In the genomic region with DNA sequence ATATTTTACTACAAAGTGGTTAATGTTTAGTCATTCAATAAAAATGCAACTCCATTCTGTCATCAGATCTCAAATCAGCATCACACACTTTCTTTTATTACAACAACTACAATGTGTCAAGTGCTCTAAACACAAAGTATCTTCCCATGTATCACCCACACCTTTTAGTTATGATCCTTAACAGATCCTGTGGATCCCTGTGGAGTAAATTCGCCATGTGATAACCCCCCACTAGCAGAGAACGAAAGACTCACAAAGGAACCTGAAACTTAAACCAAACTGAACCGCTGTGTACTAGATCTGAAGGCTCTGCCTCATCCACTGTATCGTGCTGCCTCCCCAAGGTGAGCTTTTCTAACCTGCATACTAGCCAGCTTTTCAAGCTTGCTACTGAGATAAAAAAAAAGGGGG, we compare ENCODE assay signal across 1 cellular context.
A peak's percentile ranks its signal among the peaks of the same experiment; 100 is the strongest.
TF ChIP-seq lines count a peak whose summit lies in the region.

No MANE protein-coding gene starts in this region.

TF ChIP-seq in K562, 482 proteins besides CTCF, POLR2A, EP300 and RAD21 (continued from another document and continues in another):
- TF ChIP-seq DEAF1 (CRISPR knock-in tag; IDR thresholded peaks at IDR 0.05) (0 out of 2 replicates have a peak, but pooled peaks have one; percentile 46), GTF2F1 (IDR thresholded peaks at IDR 0.05; ENCODE audit: low read depth, low read length) (no peak), ZKSCAN1 (IDR thresholded peaks at IDR 0.05; ENCODE audit: low read depth, low read length) (no peak), SP1 (CRISPR knock-in tag; IDR thresholded peaks at IDR 0.05) (peak; percentile 9; the same call in 1 of the 2 replicates), MTF1 (CRISPR knock-in tag; IDR thresholded peaks at IDR 0.05; ENCODE audit: borderline replicate concordance) (no peak), NCOA4 (IDR thresholded peaks at IDR 0.05; ENCODE audit: partially characterized antibody) (no peak), DDX20 (tag; IDR thresholded peaks at IDR 0.05; ENCODE audit: low read depth) (no peak), L3MBTL2 (IDR thresholded peaks at IDR 0.05) (no peak), PYGO2 (tag; IDR thresholded peaks at IDR 0.05) (no peak), MLX (CRISPR knock-in tag; conservative IDR thresholded peaks at IDR 0.05) (no peak), CBX2 (IDR thresholded peaks at IDR 0.05; ENCODE audit: insufficient read depth, low read length, poor library complexity, severe bottlenecking) (no peak), SMAD3 (CRISPR knock-in tag; conservative IDR thresholded peaks at IDR 0.05) (no peak), ZNF511 (CRISPR knock-in tag; IDR thresholded peaks at IDR 0.05) (no peak), ADNP (tag; IDR thresholded peaks at IDR 0.05) (no peak), TAF7 (tag; IDR thresholded peaks at IDR 0.05) (no peak), MYC (IDR thresholded peaks at IDR 0.05; ENCODE audit: low read depth, low read length) (peak; percentile 57; the same call in 1 of the 2 replicates), MYC (CRISPR knock-in tag; IDR thresholded peaks at IDR 0.05; ENCODE audit: borderline replicate concordance, low read depth) (no peak), ZBTB17 (CRISPR knock-in tag; IDR thresholded peaks at IDR 0.05) (no peak), NCOA6 (IDR thresholded peaks at IDR 0.05) (no peak), ZNF699 (CRISPR knock-in tag; IDR thresholded peaks at IDR 0.05; ENCODE audit: insufficient replicate concordance) (no peak), HCFC1 (IDR thresholded peaks at IDR 0.05; ENCODE audit: low read depth, low read length) (no peak), TEAD4 (IDR thresholded peaks at IDR 0.05; ENCODE audit: low read length) (0 out of 2 replicates have a peak, but pooled peaks have one; percentile 6), TEAD4 (CRISPR knock-in tag; IDR thresholded peaks at IDR 0.05; ENCODE audit: borderline replicate concordance) (no peak), DMBX1 (CRISPR knock-in tag; IDR thresholded peaks at IDR 0.05; ENCODE audit: borderline replicate concordance) (no peak), HNRNPH1 (optimal IDR thresholded peaks at IDR 0.05; ENCODE audit: low read depth, low read length) (no peak)
- TF ChIP-seq, protein P1, sequence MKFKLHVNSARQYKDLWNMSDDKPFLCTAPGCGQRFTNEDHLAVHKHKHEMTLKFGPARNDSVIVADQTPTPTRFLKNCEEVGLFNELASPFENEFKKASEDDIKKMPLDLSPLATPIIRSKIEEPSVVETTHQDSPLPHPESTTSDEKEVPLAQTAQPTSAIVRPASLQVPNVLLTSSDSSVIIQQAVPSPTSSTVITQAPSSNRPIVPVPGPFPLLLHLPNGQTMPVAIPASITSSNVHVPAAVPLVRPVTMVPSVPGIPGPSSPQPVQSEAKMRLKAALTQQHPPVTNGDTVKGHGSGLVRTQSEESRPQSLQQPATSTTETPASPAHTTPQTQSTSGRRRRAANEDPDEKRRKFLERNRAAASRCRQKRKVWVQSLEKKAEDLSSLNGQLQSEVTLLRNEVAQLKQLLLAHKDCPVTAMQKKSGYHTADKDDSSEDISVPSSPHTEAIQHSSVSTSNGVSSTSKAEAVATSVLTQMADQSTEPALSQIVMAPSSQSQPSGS (CRISPR knock-in tag; IDR thresholded peaks at IDR 0.05) = no peak
- TF ChIP-seq, protein P2, sequence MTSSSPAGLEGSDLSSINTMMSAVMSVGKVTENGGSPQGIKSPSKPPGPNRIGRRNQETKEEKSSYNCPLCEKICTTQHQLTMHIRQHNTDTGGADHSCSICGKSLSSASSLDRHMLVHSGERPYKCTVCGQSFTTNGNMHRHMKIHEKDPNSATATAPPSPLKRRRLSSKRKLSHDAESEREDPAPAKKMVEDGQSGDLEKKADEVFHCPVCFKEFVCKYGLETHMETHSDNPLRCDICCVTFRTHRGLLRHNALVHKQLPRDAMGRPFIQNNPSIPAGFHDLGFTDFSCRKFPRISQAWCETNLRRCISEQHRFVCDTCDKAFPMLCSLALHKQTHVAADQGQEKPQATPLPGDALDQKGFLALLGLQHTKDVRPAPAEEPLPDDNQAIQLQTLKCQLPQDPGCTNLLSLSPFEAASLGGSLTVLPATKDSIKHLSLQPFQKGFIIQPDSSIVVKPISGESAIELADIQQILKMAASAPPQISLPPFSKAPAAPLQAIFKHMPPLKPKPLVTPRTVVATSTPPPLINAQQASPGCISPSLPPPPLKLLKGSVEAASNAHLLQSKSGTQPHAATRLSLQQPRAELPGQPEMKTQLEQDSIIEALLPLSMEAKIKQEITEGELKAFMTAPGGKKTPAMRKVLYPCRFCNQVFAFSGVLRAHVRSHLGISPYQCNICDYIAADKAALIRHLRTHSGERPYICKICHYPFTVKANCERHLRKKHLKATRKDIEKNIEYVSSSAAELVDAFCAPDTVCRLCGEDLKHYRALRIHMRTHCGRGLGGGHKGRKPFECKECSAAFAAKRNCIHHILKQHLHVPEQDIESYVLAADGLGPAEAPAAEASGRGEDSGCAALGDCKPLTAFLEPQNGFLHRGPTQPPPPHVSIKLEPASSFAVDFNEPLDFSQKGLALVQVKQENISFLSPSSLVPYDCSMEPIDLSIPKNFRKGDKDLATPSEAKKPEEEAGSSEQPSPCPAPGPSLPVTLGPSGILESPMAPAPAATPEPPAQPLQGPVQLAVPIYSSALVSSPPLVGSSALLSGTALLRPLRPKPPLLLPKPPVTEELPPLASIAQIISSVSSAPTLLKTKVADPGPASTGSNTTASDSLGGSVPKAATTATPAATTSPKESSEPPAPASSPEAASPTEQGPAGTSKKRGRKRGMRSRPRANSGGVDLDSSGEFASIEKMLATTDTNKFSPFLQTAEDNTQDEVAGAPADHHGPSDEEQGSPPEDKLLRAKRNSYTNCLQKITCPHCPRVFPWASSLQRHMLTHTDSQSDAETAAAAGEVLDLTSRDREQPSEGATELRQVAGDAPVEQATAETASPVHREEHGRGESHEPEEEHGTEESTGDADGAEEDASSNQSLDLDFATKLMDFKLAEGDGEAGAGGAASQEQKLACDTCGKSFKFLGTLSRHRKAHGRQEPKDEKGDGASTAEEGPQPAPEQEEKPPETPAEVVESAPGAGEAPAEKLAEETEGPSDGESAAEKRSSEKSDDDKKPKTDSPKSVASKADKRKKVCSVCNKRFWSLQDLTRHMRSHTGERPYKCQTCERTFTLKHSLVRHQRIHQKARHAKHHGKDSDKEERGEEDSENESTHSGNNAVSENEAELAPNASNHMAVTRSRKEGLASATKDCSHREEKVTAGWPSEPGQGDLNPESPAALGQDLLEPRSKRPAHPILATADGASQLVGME (CRISPR knock-in tag; IDR thresholded peaks at IDR 0.05) = no peak
- TF ChIP-seq, protein P3, sequence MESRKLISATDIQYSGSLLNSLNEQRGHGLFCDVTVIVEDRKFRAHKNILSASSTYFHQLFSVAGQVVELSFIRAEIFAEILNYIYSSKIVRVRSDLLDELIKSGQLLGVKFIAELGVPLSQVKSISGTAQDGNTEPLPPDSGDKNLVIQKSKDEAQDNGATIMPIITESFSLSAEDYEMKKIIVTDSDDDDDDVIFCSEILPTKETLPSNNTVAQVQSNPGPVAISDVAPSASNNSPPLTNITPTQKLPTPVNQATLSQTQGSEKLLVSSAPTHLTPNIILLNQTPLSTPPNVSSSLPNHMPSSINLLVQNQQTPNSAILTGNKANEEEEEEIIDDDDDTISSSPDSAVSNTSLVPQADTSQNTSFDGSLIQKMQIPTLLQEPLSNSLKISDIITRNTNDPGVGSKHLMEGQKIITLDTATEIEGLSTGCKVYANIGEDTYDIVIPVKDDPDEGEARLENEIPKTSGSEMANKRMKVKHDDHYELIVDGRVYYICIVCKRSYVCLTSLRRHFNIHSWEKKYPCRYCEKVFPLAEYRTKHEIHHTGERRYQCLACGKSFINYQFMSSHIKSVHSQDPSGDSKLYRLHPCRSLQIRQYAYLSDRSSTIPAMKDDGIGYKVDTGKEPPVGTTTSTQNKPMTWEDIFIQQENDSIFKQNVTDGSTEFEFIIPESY (CRISPR knock-in tag; IDR thresholded peaks at IDR 0.05) = no peak
- TF ChIP-seq, protein P4, sequence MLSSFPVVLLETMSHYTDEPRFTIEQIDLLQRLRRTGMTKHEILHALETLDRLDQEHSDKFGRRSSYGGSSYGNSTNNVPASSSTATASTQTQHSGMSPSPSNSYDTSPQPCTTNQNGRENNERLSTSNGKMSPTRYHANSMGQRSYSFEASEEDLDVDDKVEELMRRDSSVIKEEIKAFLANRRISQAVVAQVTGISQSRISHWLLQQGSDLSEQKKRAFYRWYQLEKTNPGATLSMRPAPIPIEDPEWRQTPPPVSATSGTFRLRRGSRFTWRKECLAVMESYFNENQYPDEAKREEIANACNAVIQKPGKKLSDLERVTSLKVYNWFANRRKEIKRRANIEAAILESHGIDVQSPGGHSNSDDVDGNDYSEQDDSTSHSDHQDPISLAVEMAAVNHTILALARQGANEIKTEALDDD (IDR thresholded peaks at IDR 0.05) = no peak; the same call in 1 of the 2 replicates
